ENCODE assay signal across 14 cellular contexts in genomic region chr14:23177181-23177580, GRCh38. TPM values are rescaled to one million over a fixed set of nuclear protein-coding genes. Genes with fewer than 3 reads are reported as not detected.
DNase-seq lines count a peak whose midpoint lies in the region; ATAC-seq and TF ChIP-seq lines count a peak whose summit lies in the region.
"Had no signal": no experiment of that assay in that cellular context is flagged by ENCODE, and none has a peak within 500 bp of the region (broad histone marks: within the 10 kb centered on the region; RNA-seq: fewer than 3 reads in every experiment).

No MANE protein-coding gene starts in this region.

- peak overlapping the region; percentile 85 for H3K27ac Mint-ChIP-seq in activated naive CD4-positive, alpha-beta T cell treated with anti-CD3 and anti-CD28 coated beads, Interleukin-2, amount 50 U/mL, for 24 hours
- peak overlapping the region; percentile 24; the same call in 1 of the 2 replicates for H3K27ac Mint-ChIP-seq in WTC11
- H3K27ac Mint-ChIP-seq: activated naive CD4-positive, alpha-beta T cell treated with anti-CD3 and anti-CD28 coated beads, Interleukin-2, amount 50 U/mL, for 72 hours had no signal

- POLR2A ChIA-PET in WTC11 (lab: Charles Lee) = interaction anchor here (0.6 kb wide), 1 partner anchor 55 kb away, joined by 3 read pairs; no protein-coding TSS in a partner anchor

- no peak for ATAC-seq in WTC11
- ATAC-seq in upper lobe of right lung = peak; percentile 13
- ATAC-seq: activated naive CD4-positive, alpha-beta T cell treated with anti-CD3 and anti-CD28 coated beads, Interleukin-2, amount 50 U/mL, for 72 hours had no signal

- H3K36me3 Mint-ChIP-seq in activated naive CD4-positive, alpha-beta T cell treated with anti-CD3 and anti-CD28 coated beads, Interleukin-2, amount 50 U/mL, for 24 hours = no peaks in the 10 kb centered on the region
- peaks cover 25% of the 10 kb centered on the region for H3K36me3 Mint-ChIP-seq in WTC11
- H3K36me3 Mint-ChIP-seq: activated naive CD4-positive, alpha-beta T cell treated with anti-CD3 and anti-CD28 coated beads, Interleukin-2, amount 50 U/mL, for 72 hours had no signal

- H3K4me3 ChIP-seq in upper lobe of right lung = no peak overlapping the region
- H3K4me3 ChIP-seq: lower lobe of right lung, spleen had no signal

- H3K27me3 Mint-ChIP-seq in activated naive CD4-positive, alpha-beta T cell treated with anti-CD3 and anti-CD28 coated beads, Interleukin-2, amount 50 U/mL, for 24 hours = no peaks in the 10 kb centered on the region
- no peaks in the 10 kb centered on the region for H3K27me3 Mint-ChIP-seq in WTC11 (ENCODE audit: low read depth)

- H3K4me1 ChIP-seq in upper lobe of right lung = peaks cover 20% of the 10 kb centered on the region

- H3K4me3 Mint-ChIP-seq in activated naive CD4-positive, alpha-beta T cell treated with anti-CD3 and anti-CD28 coated beads, Interleukin-2, amount 50 U/mL, for 24 hours = peak overlapping the region; percentile 51
- H3K4me3 Mint-ChIP-seq in WTC11 = no peak overlapping the region

- H3K27ac ChIP-seq in upper lobe of right lung = no peak overlapping the region
- H3K27ac ChIP-seq: lower lobe of right lung, WERI-Rb-1 had no signal

- H3K9me3 ChIP-seq in upper lobe of right lung = no peaks in the 10 kb centered on the region
- H3K9me3 ChIP-seq: lower lobe of right lung, spleen had no signal

- DNase-seq in activated naive CD4-positive, alpha-beta T cell treated with Interleukin-2 at 50 U/mL for 16 hours = no peak
- DNase-seq in WTC11 (ENCODE audit: low spot score) (no peak), islet precursor cell (peak; percentile 12), upper lobe of right lung (no peak), NCI-H2107 (lab: John Stamatoyannopoulos, UW) (no peak), SHP77 treated with DMSO at 0.1 percent for 48 hours (lab: John Stamatoyannopoulos, UW) (no peak), HuH-7 (ENCODE audit: low spot score) (no peak)
- DNase-seq: erythroblast, lower lobe of right lung, NCI-H2227 treated with DMSO at 0.1 percent for 48 hours, spleen, WERI-Rb-1 had no signal

- intact Hi-C loops in upper lobe of right lung (cut with DNase I) = no loop called here

- no peaks in the 10 kb centered on the region for H3K27me3 ChIP-seq in upper lobe of right lung

- CTCF ChIA-PET in WTC11 (lab: Charles Lee) = interaction anchor here (0.8 to 22.4 kb wide), 4 partner anchors 10 to 109 kb away, joined by 4 to 372 read pairs (median 8); partner anchors contain the start of gene CEBPE

- peaks cover 47% of the 10 kb centered on the region for H3K4me1 Mint-ChIP-seq in activated naive CD4-positive, alpha-beta T cell treated with anti-CD3 and anti-CD28 coated beads, Interleukin-2, amount 50 U/mL, for 24 hours
- peaks cover 81% of the 10 kb centered on the region for H3K4me1 Mint-ChIP-seq in WTC11

- TF ChIP-seq CTCF in WTC11 (IDR thresholded peaks at IDR 0.05) (no peak), upper lobe of right lung (IDR thresholded peaks at IDR 0.05) (no peak)

- H3K9me3 Mint-ChIP-seq in activated naive CD4-positive, alpha-beta T cell treated with anti-CD3 and anti-CD28 coated beads, Interleukin-2, amount 50 U/mL, for 24 hours = no peaks in the 10 kb centered on the region
- no peaks in the 10 kb centered on the region for H3K9me3 Mint-ChIP-seq in WTC11
- H3K9me3 Mint-ChIP-seq: activated naive CD4-positive, alpha-beta T cell treated with anti-CD3 and anti-CD28 coated beads, Interleukin-2, amount 50 U/mL, for 72 hours had no signal

- no peaks in the 10 kb centered on the region for H3K36me3 ChIP-seq in upper lobe of right lung
- H3K36me3 ChIP-seq: lower lobe of right lung, spleen, WERI-Rb-1 had no signal

TF ChIP-seq in WTC11, 78 proteins besides CTCF, POLR2A, EP300 and RAD21:
- TF ChIP-seq JUN (CRISPR knock-in tag; IDR thresholded peaks at IDR 0.05) (no peak), PRDM15 (CRISPR knock-in tag; IDR thresholded peaks at IDR 0.05) (no peak), ZNF423 (CRISPR knock-in tag; IDR thresholded peaks at IDR 0.05) (no peak), SOX15 (CRISPR knock-in tag; IDR thresholded peaks at IDR 0.05) (no peak), SP1 (CRISPR knock-in tag; conservative IDR thresholded peaks at IDR 0.05) (no peak), ELF4 (CRISPR knock-in tag; IDR thresholded peaks at IDR 0.05; ENCODE audit: low read depth) (no peak)

RNA-seq across cellular contexts. Expression of gene SLC7A8, which starts 6.3 kb away (rescaled TPM):
- total RNA-seq in WTC11 (2021) (200 to 207 TPM (median 201 TPM) in 3 replicates), upper lobe of right lung (49.8 TPM)

RNA-seq across cellular contexts. Expression of gene CEBPE, which starts 58.1 kb away (rescaled TPM):
- not detected in 3 replicates for total RNA-seq in WTC11 (2021)
- total RNA-seq in upper lobe of right lung = not detected
